In genomic region chr7:4527988-4528641, GRCh38 we compare ENCODE assay signal across 15 cellular contexts.
DNase-seq lines count a peak whose midpoint lies in the region; ATAC-seq and TF ChIP-seq lines count a peak whose summit lies in the region.
"Had no signal": no experiment of that assay in that cellular context is flagged by ENCODE, and none has a peak within 500 bp of the region (broad histone marks: within the 10 kb centered on the region; RNA-seq: fewer than 3 reads in every experiment).

No MANE protein-coding gene starts in this region.

- H3K4me1 ChIP-seq in breast epithelium, result no peaks in the 10 kb centered on the region
- H3K4me1 ChIP-seq in upper lobe of left lung, result no peaks in the 10 kb centered on the region
- H3K4me1 ChIP-seq: BE2C had no signal

- no peak overlapping the region for H3K27ac Mint-ChIP-seq in MCF 10A (ENCODE audit: low read depth, unreplicated experiment)
- H3K27ac Mint-ChIP-seq: CD8-positive, alpha-beta T cell; IgD-negative memory B cell had no signal

- WGBS in upper lobe of left lung, 2 donors, result 63 to 73% methylated on average over 8 of the region's 8 CpGs

- DNase-seq in MCF 10A (ENCODE audit: unreplicated experiment) (peak; percentile 14), breast epithelium (ENCODE audit: low spot score in 2 of 2) (no peak), HFF-Myc (ENCODE audit: extremely low read depth, low read depth) (peak; percentile 0), NCI-H226 (peak; percentile 20), Kasumi-1 (lab: John Stamatoyannopoulos, UW) (no peak), upper lobe of left lung (no peak)
- DNase-seq: 8988T; BE2C; CD8-positive, alpha-beta T cell; COR-L47; DMS53; HCEC 1CT had no signal

- CTCF ChIA-PET in MCF 10A (lab: Yijun Ruan, JAX), result interaction anchor here (0.6 to 0.7 kb wide), 2 partner anchors 303 to 1454 kb away, joined by 3 read pairs; no protein-coding TSS in a partner anchor

- no peaks in the 10 kb centered on the region for H3K4me1 Mint-ChIP-seq in MCF 10A (ENCODE audit: insufficient read depth, unreplicated experiment)
- H3K4me1 Mint-ChIP-seq: IgD-negative memory B cell had no signal

- H3K9me3 ChIP-seq in breast epithelium (no peaks in the 10 kb centered on the region), upper lobe of left lung (no peaks in the 10 kb centered on the region)
- H3K9me3 ChIP-seq: BE2C had no signal

- H3K27me3 ChIP-seq in breast epithelium (no peaks in the 10 kb centered on the region), upper lobe of left lung (no peaks in the 10 kb centered on the region)
- H3K27me3 ChIP-seq: BE2C had no signal

- no TSS peak for BruUV-seq in MCF 10A (replicated peaks; lab: Mats Ljungman, UMichigan)

- no peaks in the 10 kb centered on the region for H3K36me3 Mint-ChIP-seq in MCF 10A (ENCODE audit: insufficient read depth, unreplicated experiment)
- H3K36me3 Mint-ChIP-seq: CD8-positive, alpha-beta T cell had no signal

- H3K36me3 ChIP-seq in breast epithelium (no peaks in the 10 kb centered on the region), upper lobe of left lung (no peaks in the 10 kb centered on the region)
- H3K36me3 ChIP-seq: BE2C had no signal

- H3K9me3 Mint-ChIP-seq in MCF 10A (ENCODE audit: unreplicated experiment), result no peaks in the 10 kb centered on the region
- H3K9me3 Mint-ChIP-seq: CD8-positive, alpha-beta T cell had no signal

- H3K4me3 ChIP-seq in breast epithelium (no peak overlapping the region), HFF-Myc (replicated peaks; ENCODE audit: low read depth, low read length) (no peak overlapping the region), upper lobe of left lung (no peak overlapping the region)

- ATAC-seq in HG03342 (IDR thresholded peaks at IDR 0.05; ENCODE audit: unreplicated experiment), result no peak
- no peak for ATAC-seq in upper lobe of left lung (ENCODE audit: low FRiP score in 2 of 2)
- ATAC-seq: CD8-positive, alpha-beta T cell had no signal

- H3K27ac ChIP-seq in breast epithelium, result no peak overlapping the region
- no peak overlapping the region for H3K27ac ChIP-seq in upper lobe of left lung
- H3K27ac ChIP-seq: C4-2B had no signal

- TF ChIP-seq POLR2A in breast epithelium (IDR thresholded peaks at IDR 0.05) (no peak), upper lobe of left lung (IDR thresholded peaks at IDR 0.05) (no peak)

- no peak overlapping the region for H3K4me3 Mint-ChIP-seq in MCF 10A (ENCODE audit: unreplicated experiment)
- H3K4me3 Mint-ChIP-seq: CD8-positive, alpha-beta T cell; IgD-negative memory B cell had no signal

- H3K27me3 Mint-ChIP-seq in MCF 10A (ENCODE audit: insufficient read depth, unreplicated experiment), result peaks cover 41% of the 10 kb centered on the region

- no peak for TF ChIP-seq EP300 in upper lobe of left lung (IDR thresholded peaks at IDR 0.05)

- intact Hi-C loops in MCF 10A (cut with micrococcal nuclease), result no loop called here
- intact Hi-C loops in breast epithelium (cut with DNase I; ENCODE audit: low total_unique reads), result no loop called here

- POLR2A ChIA-PET in MCF 10A (lab: Yijun Ruan, JAX), result interaction anchor here (0.7 kb wide), 2 partner anchors 109 to 151 kb away, joined by 3 to 4 read pairs; no protein-coding TSS in a partner anchor

- TF ChIP-seq CTCF in MCF 10A (IDR thresholded peaks at IDR 0.05; ENCODE audit: unreplicated experiment) (no peak), breast epithelium (IDR thresholded peaks at IDR 0.05) (no peak), HFF-Myc (IDR thresholded peaks at IDR 0.05; ENCODE audit: low read depth, low read length, missing control alignments) (no peak), upper lobe of left lung (IDR thresholded peaks at IDR 0.05) (no peak)

Comparison
In these comparisons a context has a peak if more than half of its experiments do, and no peak if none do; other contexts are left out.
1. DNase-seq: peak in MCF 10A (single experiment), HFF-Myc (single experiment) and NCI-H226 (single experiment); none in breast epithelium (0 of 2), Kasumi-1 (0 of 2) and upper lobe of left lung (0 of 2).